Comparison of ENCODE assay signal across 21 cellular contexts in genomic region chr1:116478621-116479020, GRCh38.
DNase-seq lines count a peak whose midpoint lies in the region; ATAC-seq, FAIRE-seq and TF ChIP-seq lines count a peak whose summit lies in the region.
"Had no signal": no experiment of that assay in that cellular context is flagged by ENCODE, and none has a peak within 500 bp of the region (broad histone marks: within the 10 kb centered on the region; RNA-seq: fewer than 3 reads in every experiment).

No MANE protein-coding gene starts in this region.

- no peak overlapping the region for H4K8ac ChIP-seq in trophoblast cell (ENCODE audit: low read depth, low read length)

- H2BK120ac ChIP-seq in trophoblast cell (ENCODE audit: insufficient read depth, low read length, poor library complexity) = no peak overlapping the region

- no peak overlapping the region for H4K12ac ChIP-seq in trophoblast cell (ENCODE audit: low read depth, low read length)

- POLR2A ChIA-PET in HEK293 (lab: Yijun Ruan, JAX) = no interaction called here

- peak overlapping the region; percentile 28 for H4K91ac ChIP-seq in trophoblast cell (ENCODE audit: low read depth, low read length)

- no peak overlapping the region for H3K18ac ChIP-seq in trophoblast cell (ENCODE audit: low read length)

- CTCF ChIA-PET in HEK293 (lab: Yijun Ruan, JAX) = interaction anchor here (1.0 to 1.4 kb wide), 2 partner anchors 20 to 340 kb away, joined by 3 to 6 read pairs; no protein-coding TSS in a partner anchor

- no peak overlapping the region for H2BK5ac ChIP-seq in trophoblast cell (ENCODE audit: low read depth, low read length, poor library complexity)

- no peak overlapping the region for H2AFZ ChIP-seq in trophoblast cell (ENCODE audit: insufficient read depth, low read length, poor library complexity)
- H2AFZ ChIP-seq: GM23248, PC-9 had no signal

- ATAC-seq in body of pancreas = no peak
- no peak for ATAC-seq in GM21786 (IDR thresholded peaks at IDR 0.05; ENCODE audit: unreplicated experiment)
- ATAC-seq: A549 had no signal

- H3K9me3 ChIP-seq in HEK293 (ENCODE audit: control insufficient read depth, insufficient read depth, low read depth, low read length) (no peaks in the 10 kb centered on the region), body of pancreas (no peaks in the 10 kb centered on the region), kidney (ENCODE audit: control insufficient read depth in 1 of 2, low read length in 2 of 2) (no peaks in the 10 kb centered on the region), trophoblast cell (ENCODE audit: insufficient read depth, low read depth, low read length) (peaks cover 3% of the 10 kb centered on the region)
- H3K9me3 ChIP-seq: A549, SK-N-SH had no signal

- H3K79me2 ChIP-seq in trophoblast cell (ENCODE audit: control insufficient read depth, insufficient read depth, low read length, poor library complexity) = no peaks in the 10 kb centered on the region

- H3K4me1 ChIP-seq in HEK293 (ENCODE audit: control insufficient read depth, insufficient read depth, low read length) (peaks cover 11% of the 10 kb centered on the region; the same call in 1 of the 2 replicates), body of pancreas (peaks cover 71% of the 10 kb centered on the region), kidney (ENCODE audit: control insufficient read depth in 1 of 2, insufficient read depth in 1 of 2, low read depth in 1 of 2, low read length in 2 of 2) (peaks cover 37 to 48% of the 10 kb centered on the region in 2 donors), trophoblast cell (ENCODE audit: control insufficient read depth in 1 of 2, insufficient read depth in 2 of 2, low read length in 2 of 2) (peaks cover 8 to 15% of the 10 kb centered on the region in 2 experiments)

- H3K4me3 ChIP-seq in HEK293 (ENCODE audit: low read depth, low read length) = no peak overlapping the region
- no peak overlapping the region for H3K4me3 ChIP-seq in body of pancreas
- peak overlapping the region; percentile 35 to 57 for H3K4me3 ChIP-seq in kidney (ENCODE audit: low read length in 2 of 2)
- H3K4me3 ChIP-seq in trophoblast cell (ENCODE audit: low read depth, low read length) = no peak overlapping the region
- H3K4me3 ChIP-seq: A549, GM23248, PC-9 had no signal

- TF ChIP-seq CTCF in HEK293 (tag by site-specific recombination; IDR thresholded peaks at IDR 0.05) (no peak), body of pancreas (IDR thresholded peaks at IDR 0.05) (no peak), kidney (IDR thresholded peaks at IDR 0.05; ENCODE audit: borderline replicate concordance, extremely low read depth, insufficient read depth) (no peak)

- H2BK12ac ChIP-seq in trophoblast cell (ENCODE audit: low read length) = peak overlapping the region; percentile 32

- no peak overlapping the region for H3K4ac ChIP-seq in trophoblast cell (ENCODE audit: low read depth, low read length)

- no peak overlapping the region for H3K27ac ChIP-seq in HEK293 (ENCODE audit: extremely low read depth, low read depth, low read length)
- peak overlapping the region; percentile 87 to 93 (median 90) for H3K27ac ChIP-seq in body of pancreas
- peak overlapping the region; percentile 98 for H3K27ac ChIP-seq in kidney (ENCODE audit: low read depth in 2 of 2, low read length in 2 of 2)
- no peak overlapping the region for H3K27ac ChIP-seq in trophoblast cell (ENCODE audit: low read depth, low read length)
- H3K27ac ChIP-seq: A549, GM23248, PC-9 had no signal

- no peak overlapping the region for H3K23ac ChIP-seq in trophoblast cell (ENCODE audit: low read length)

- no peaks in the 10 kb centered on the region for H3K36me3 ChIP-seq in HEK293 (ENCODE audit: control insufficient read depth in 2 of 2, insufficient read depth in 1 of 2, low read length in 2 of 2)
- no peaks in the 10 kb centered on the region for H3K36me3 ChIP-seq in body of pancreas (replicated peaks in 1 of 2; ENCODE audit: insufficient read depth in 1 of 2, low read depth in 2 of 2)
- no peaks in the 10 kb centered on the region for H3K36me3 ChIP-seq in kidney (ENCODE audit: control insufficient read depth in 1 of 2, insufficient read depth in 2 of 2, low read length in 2 of 2)
- H3K36me3 ChIP-seq in trophoblast cell (ENCODE audit: control insufficient read depth in 1 of 2, insufficient read depth in 2 of 2, low read length in 2 of 2) = no peaks in the 10 kb centered on the region

- FAIRE-seq in kidney (lab: Jason Lieb, UNC) = no peak
- FAIRE-seq: A549 had no signal

- H3K9ac ChIP-seq in kidney (ENCODE audit: low read length in 2 of 2) = peak overlapping the region in 1 of 2 donors; percentile 59
- H3K9ac ChIP-seq in trophoblast cell (ENCODE audit: low read length) = no peak overlapping the region
- H3K9ac ChIP-seq: GM23248, SK-N-SH had no signal

- TF ChIP-seq POLR2A in body of pancreas (IDR thresholded peaks at IDR 0.05) = no peak

- peaks cover 17% of the 10 kb centered on the region for H3K79me1 ChIP-seq in trophoblast cell (ENCODE audit: low read length)

- no peak overlapping the region for H2AK5ac ChIP-seq in trophoblast cell (ENCODE audit: low read length)

- no peak overlapping the region for H3K4me2 ChIP-seq in trophoblast cell (ENCODE audit: low read length)
- H3K4me2 ChIP-seq: A549, PC-9, SK-N-SH had no signal

- no peaks in the 10 kb centered on the region for H3K27me3 ChIP-seq in body of pancreas
- H3K27me3 ChIP-seq in trophoblast cell (ENCODE audit: insufficient read depth, low read length) = no peaks in the 10 kb centered on the region

- intact Hi-C loops in body of pancreas (cut with DNase I) (loop anchor here (10.0 kb wide), 1 partner anchor 54 kb away; no protein-coding TSS in a partner anchor), kidney (cut with DNase I) (no loop called here)

- WGBS in body of pancreas, 2 donors = 88 to 93% methylated on average over 6 of the region's 6 CpGs
- no CpG with 5 or more reads among the region's 6 CpGs for WGBS in trophoblast cell (ENCODE audit: extremely low coverage, insufficient coverage, insufficient read length)

- DNase-seq in body of pancreas (no peak), kidney (no peak), trophoblast cell (no peak), NCI-H1694 (lab: John Stamatoyannopoulos, UW) (no peak), SIG-M5 (lab: John Stamatoyannopoulos, UW) (no peak)
- DNase-seq: CD4-positive, CD25-positive, alpha-beta regulatory T cell; COR-L47; DMS79; GM23248; Kasumi-1; NCI-H1417; NCI-H187; NCI-H446; NCI-H69; PC-9; RPMI8226; SHP77; SK-N-SH had no signal

- no peak overlapping the region for H3K14ac ChIP-seq in trophoblast cell (ENCODE audit: low read length)

TF ChIP-seq in HEK293, 187 proteins besides CTCF, POLR2A, EP300 and RAD21:
- TF ChIP-seq ZNF404 (tag by site-specific recombination; IDR thresholded peaks at IDR 0.05) (no peak), PRDM2 (tag by site-specific recombination; IDR thresholded peaks at IDR 0.05; ENCODE audit: borderline replicate concordance) (no peak), GLIS1 (tag by site-specific recombination; IDR thresholded peaks at IDR 0.05) (no peak), ZNF114 (tag by site-specific recombination; IDR thresholded peaks at IDR 0.05) (no peak), ZIC2 (tag by site-specific recombination; IDR thresholded peaks at IDR 0.05) (peak; percentile 86), KLF10 (tag by site-specific recombination; IDR thresholded peaks at IDR 0.05) (no peak)

Comparison
In these comparisons a context has a peak if more than half of its experiments do, and no peak if none do; other contexts are left out.
1. H3K27ac ChIP-seq: peak in body of pancreas (4 of 4) and kidney (2 of 2); none in HEK293 (single experiment) and trophoblast cell (single experiment).
2. H3K4me3 ChIP-seq: peak in kidney (2 of 2); none in HEK293 (single experiment), body of pancreas (0 of 2) and trophoblast cell (single experiment).